ENCODE assay signal across 25 cellular contexts in genomic region chr1:201404722-201405483, GRCh38. TPM values are rescaled to one million over a fixed set of nuclear protein-coding genes. Genes with fewer than 3 reads are reported as not detected.
DNase-seq lines count a peak whose midpoint lies in the region; ATAC-seq and TF ChIP-seq lines count a peak whose summit lies in the region.
"Had no signal": no experiment of that assay in that cellular context is flagged by ENCODE, and none has a peak within 500 bp of the region (broad histone marks: within the 10 kb centered on the region; RNA-seq: fewer than 3 reads in every experiment).

No MANE protein-coding gene starts in this region.

- peak; percentile 52 for DNase-seq in left ventricle myocardium superior
- DNase-seq in right atrium auricular region (ENCODE audit: low spot score), result no peak
- DNase-seq in colonic mucosa, result peak; percentile 73
- peak; percentile 48 for DNase-seq in transverse colon
- no peak for DNase-seq in NCI-H1092 (lab: John Stamatoyannopoulos, UW)
- DNase-seq in upper lobe of left lung, result no peak
- DNase-seq: activated CD4-positive, alpha-beta T cell treated with anti-CD3 and anti-CD28 coated beads for 1 hour; activated naive CD8-positive, alpha-beta T cell treated with anti-CD3 and anti-CD28 coated beads, Interleukin-2, amount 50 U/mL, for 24 hours; foreskin melanocyte; HFFc6; KG1; naive B cell; NCI-H2029 treated with DMSO at 0.1 percent for 48 hours; NCI-H446; stimulated activated CD4-positive, alpha-beta T cell treated with anti-CD3 and anti-CD28 coated beads, Interleukin-4, amount 100 ng/mL, for 4 hours; uterus had no signal

- no peak for TF ChIP-seq EP300 in transverse colon (IDR thresholded peaks at IDR 0.05; ENCODE audit: low read depth)
- TF ChIP-seq EP300 in upper lobe of left lung (IDR thresholded peaks at IDR 0.05), result no peak

- no peaks in the 10 kb centered on the region for H3K36me3 ChIP-seq in right atrium auricular region
- no peaks in the 10 kb centered on the region for H3K36me3 ChIP-seq in colonic mucosa
- no peaks in the 10 kb centered on the region for H3K36me3 ChIP-seq in mucosa of stomach (ENCODE audit: control insufficient read depth, insufficient read depth, low read length)
- no peaks in the 10 kb centered on the region for H3K36me3 ChIP-seq in transverse colon
- H3K36me3 ChIP-seq in upper lobe of left lung, result no peaks in the 10 kb centered on the region
- H3K36me3 ChIP-seq: left lung, uterus had no signal

- TF ChIP-seq POLR2A in transverse colon (IDR thresholded peaks at IDR 0.05), result no peak
- no peak for TF ChIP-seq POLR2A in upper lobe of left lung (IDR thresholded peaks at IDR 0.05)

- H3K27ac ChIP-seq in right atrium auricular region, result no peak overlapping the region
- peak overlapping the region; percentile 85 for H3K27ac ChIP-seq in colonic mucosa
- H3K27ac ChIP-seq in transverse colon, result peak overlapping the region; percentile 75 to 82 (median 78)
- no peak overlapping the region for H3K27ac ChIP-seq in upper lobe of left lung
- H3K27ac ChIP-seq: C4-2B, left lung, SK-N-MC, uterus had no signal

- intact Hi-C loops in left ventricle myocardium superior (cut with micrococcal nuclease), result no loop called here
- intact Hi-C loops in colonic mucosa (cut with DNase I), result no loop called here
- intact Hi-C loops in transverse colon (cut with DNase I; ENCODE audit: low total_unique reads), result loop anchor here (5.0 kb wide), 1 partner anchor 153 kb away; no protein-coding TSS in a partner anchor

- 63% methylated on average over 11 of the region's 11 CpGs; no CpG with 5 or more reads in 1 of the 2 donors for WGBS in transverse colon (ENCODE audit: low coverage in 1 of 2), 2 donors
- 82 to 92% methylated on average over 9 to 10 of the region's 11 CpGs for WGBS in upper lobe of left lung, 2 donors

- H3K4me3 ChIP-seq in right atrium auricular region (no peak overlapping the region), colonic mucosa (no peak overlapping the region), mucosa of stomach (ENCODE audit: low read length) (no peak overlapping the region), transverse colon (no peak overlapping the region), upper lobe of left lung (no peak overlapping the region)
- H3K4me3 ChIP-seq: left lung, SK-N-MC, smooth muscle cell, uterus had no signal

- H3K4me1 ChIP-seq in right atrium auricular region (peaks cover 0 to 17% of the 10 kb centered on the region in 2 donors), colonic mucosa (peaks cover 21% of the 10 kb centered on the region), mucosa of stomach (ENCODE audit: control insufficient read depth, insufficient read depth, low read length) (peaks cover 59% of the 10 kb centered on the region), transverse colon (peaks cover 8 to 48% (median 37%) of the 10 kb centered on the region in 4 donors), upper lobe of left lung (peaks cover 0 to 39% (median 7%) of the 10 kb centered on the region in 4 donors)
- H3K4me1 ChIP-seq: uterus had no signal

- H3K27me3 ChIP-seq in right atrium auricular region, result peaks cover 0 to 1% of the 10 kb centered on the region in 2 donors
- H3K27me3 ChIP-seq in colonic mucosa, result no peaks in the 10 kb centered on the region
- H3K27me3 ChIP-seq in mucosa of stomach (ENCODE audit: control insufficient read depth, insufficient read depth, low read length), result no peaks in the 10 kb centered on the region
- peaks cover 5% of the 10 kb centered on the region for H3K27me3 ChIP-seq in transverse colon
- H3K27me3 ChIP-seq in upper lobe of left lung, result peaks cover 0 to 2% (median 0%) of the 10 kb centered on the region in 4 donors
- H3K27me3 ChIP-seq: uterus had no signal

- TF ChIP-seq CTCF in right atrium auricular region (IDR thresholded peaks at IDR 0.05), result no peak
- no peak for TF ChIP-seq CTCF in colonic mucosa (IDR thresholded peaks at IDR 0.05)
- no peak for TF ChIP-seq CTCF in transverse colon (IDR thresholded peaks at IDR 0.05)
- no peak for TF ChIP-seq CTCF in upper lobe of left lung (IDR thresholded peaks at IDR 0.05)

- H3K9me3 ChIP-seq in right atrium auricular region, result no peaks in the 10 kb centered on the region
- no peaks in the 10 kb centered on the region for H3K9me3 ChIP-seq in colonic mucosa
- no peaks in the 10 kb centered on the region for H3K9me3 ChIP-seq in mucosa of stomach (ENCODE audit: control insufficient read depth, low read length)
- H3K9me3 ChIP-seq in transverse colon, result no peaks in the 10 kb centered on the region
- no peaks in the 10 kb centered on the region for H3K9me3 ChIP-seq in upper lobe of left lung
- H3K9me3 ChIP-seq: left lung, uterus had no signal

- H3K9ac ChIP-seq in colonic mucosa (ENCODE audit: low read depth in 2 of 2, low read length in 2 of 2) (peak overlapping the region in 1 of 2 donors; percentile 71), mucosa of stomach (ENCODE audit: low read length) (peak overlapping the region; percentile 59)

- in situ Hi-C loops in transverse colon (cut with MboI; ENCODE audit: low pct_ligation_motif_present in 1 of 4, low pct_unique_long_range_greater_than_20kb in 1 of 4, low sequenced_read_pairs in 3 of 4), result no loop called here

- no peak for ATAC-seq in left ventricle myocardium superior
- no peak for ATAC-seq in HG03095 (IDR thresholded peaks at IDR 0.05; ENCODE audit: unreplicated experiment)
- ATAC-seq in upper lobe of left lung (ENCODE audit: low FRiP score in 2 of 2), result no peak
- ATAC-seq: activated naive CD8-positive, alpha-beta T cell treated with anti-CD3 and anti-CD28 coated beads, Interleukin-2, amount 50 U/mL, for 24 hours had no signal

RNA-seq across cellular contexts. Expression of gene LAD1, which starts 5.8 kb away (rescaled TPM):
- 2.2 TPM for total RNA-seq in left ventricle myocardium superior
- 1 to 10 TPM; 1.4 to 8.8 TPM for total RNA-seq in right atrium auricular region
- 100 to 1,000 TPM; 160 to 280 TPM for total RNA-seq in colonic mucosa
- total RNA-seq in transverse colon, result 100 to 1,000 TPM; 142 to 215 (median 177) TPM
- total RNA-seq in upper lobe of left lung, result 10 to 100 TPM; 12.6 to 48.1 (median 39.1) TPM
- total RNA-seq: activated T-helper 2 cell treated with anti-CD3 and anti-CD28 coated beads, Interferon-gamma antibody, Interleukin-2, Interleukin-4, amounts not matched to agents 10 μg/mL and 5 μg/mL and 100 μg/mL, durations not matched to agents 14 hours and 24 hours and 36 hours; HFFc6 had no signal

RNA-seq across cellular contexts. Expression of gene TNNI1, which starts 16.6 kb away (rescaled TPM):
- 1.1 TPM for total RNA-seq in left ventricle myocardium superior
- 100 to 1,000 TPM in 1 of 2 donors, 10 to 100 TPM in 1; 17.5 to 177 TPM for total RNA-seq in right atrium auricular region
- total RNA-seq in colonic mucosa, result not detected
- under 1 TPM in 2 of 4 donors, not detected in 2; 0.16 to 0.41 TPM for total RNA-seq in transverse colon
- total RNA-seq in upper lobe of left lung, result under 1 TPM in 5 of 6 donors, not detected in 1; 0.15 to 0.78 (median 0.47) TPM
- total RNA-seq: activated T-helper 2 cell treated with anti-CD3 and anti-CD28 coated beads, Interferon-gamma antibody, Interleukin-2, Interleukin-4, amounts not matched to agents 10 μg/mL and 5 μg/mL and 100 μg/mL, durations not matched to agents 14 hours and 24 hours and 36 hours; dermis blood vessel endothelial cell; HFFc6; subcutaneous adipose tissue had no signal

RNA-seq across cellular contexts. Expression of gene TNNT2, which starts 27.4 kb away (rescaled TPM):
- total RNA-seq in left ventricle myocardium superior (10,350 TPM), right atrium auricular region (over 10,000 TPM in 1 of 2 donors, 1,000 to 10,000 TPM in 1; 4,112 to 12,321 TPM), colonic mucosa (1 to 10 TPM; 2.4 to 4.2 TPM), transverse colon (under 1 TPM in 2 of 4 donors, not detected in 2; 0.14 to 0.95 TPM), upper lobe of left lung (10 to 100 TPM in 2 of 6 donors, 1 to 10 TPM in 4; 2.0 to 31.4 (median 6.4) TPM)
- total RNA-seq: activated T-helper 2 cell treated with anti-CD3 and anti-CD28 coated beads, Interferon-gamma antibody, Interleukin-2, Interleukin-4, amounts not matched to agents 10 μg/mL and 5 μg/mL and 100 μg/mL, durations not matched to agents 14 hours and 24 hours and 36 hours; dermis blood vessel endothelial cell; HFFc6; subcutaneous adipose tissue had no signal

Comparison
In these comparisons a context has a peak if more than half of its experiments do, and no peak if none do; other contexts are left out.
1. DNase-seq: peak in left ventricle myocardium superior (single experiment), colonic mucosa (single experiment) and transverse colon (single experiment); none in right atrium auricular region (single experiment), NCI-H1092 (single experiment) and upper lobe of left lung (0 of 2).
2. H3K27ac ChIP-seq: peak in colonic mucosa (single experiment) and transverse colon (4 of 4); none in right atrium auricular region (0 of 2) and upper lobe of left lung (0 of 4).
3. RNA of gene TNNT2, which starts 27.4 kb away (total RNA-seq): 4,112 to 12,321 TPM in right atrium auricular region and 10,350 TPM in left ventricle myocardium superior (single experiment); 2.0 to 31.4 TPM in upper lobe of left lung, 2.4 to 4.2 TPM in colonic mucosa and 0.14 to 0.95 TPM in transverse colon; every median in the first group is over 100 times any median in the second.